Comparison of ENCODE assay signal across 18 cellular contexts in the genomic region with DNA sequence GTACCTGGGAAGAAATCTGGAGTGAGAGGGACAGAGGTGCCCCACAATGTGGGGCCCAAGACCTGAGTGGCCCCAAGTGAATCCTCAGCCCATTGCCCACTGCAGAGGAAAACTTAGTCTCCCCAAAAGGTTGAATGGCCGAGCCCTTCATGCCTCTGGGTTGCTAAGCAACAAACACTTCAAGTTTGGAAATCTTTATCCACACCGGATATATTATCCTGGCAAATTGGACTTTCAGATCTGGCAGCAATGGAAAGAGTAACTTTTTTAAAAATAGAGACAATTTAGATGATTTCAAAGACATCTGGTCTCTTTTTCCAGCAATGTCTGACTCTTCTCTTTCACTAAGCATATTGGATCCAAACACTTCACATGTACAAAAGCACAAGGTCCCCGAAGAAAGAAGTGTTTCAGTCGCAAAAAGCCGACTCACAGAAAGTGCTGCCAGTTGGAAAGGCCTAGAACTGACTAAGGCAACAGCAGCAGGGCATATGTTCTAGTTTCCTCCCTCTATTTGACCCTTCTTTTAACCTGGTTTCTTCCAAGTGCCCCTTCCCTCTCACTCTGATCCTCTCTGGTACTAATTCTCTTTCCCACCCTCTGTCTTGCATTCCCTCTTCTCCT.
DNase-seq lines count a peak whose midpoint lies in the region; ATAC-seq and TF ChIP-seq lines count a peak whose summit lies in the region.
"Had no signal": no experiment of that assay in that cellular context is flagged by ENCODE, and none has a peak within 500 bp of the region (broad histone marks: within the 10 kb centered on the region; RNA-seq: fewer than 3 reads in every experiment).

No MANE protein-coding gene starts in this region.

- no peaks in the 10 kb centered on the region for H4K20me1 ChIP-seq in GM23338 (replicated peaks; ENCODE audit: insufficient read depth)

- no peaks in the 10 kb centered on the region for H3K9me3 Mint-ChIP-seq in GM23338

- no peaks in the 10 kb centered on the region for H3F3A ChIP-seq in GM23338 (replicated peaks; ENCODE audit: low read depth)

- H3K4me1 ChIP-seq in GM23338 (ENCODE audit: insufficient read depth), result peaks cover 3% of the 10 kb centered on the region; the same call in 1 of the 2 replicates
- H3K4me1 ChIP-seq: prostate gland had no signal

- no peak overlapping the region for H3K27ac Mint-ChIP-seq in GM23338
- H3K27ac Mint-ChIP-seq: naive thymus-derived CD4-positive, alpha-beta T cell had no signal

- 0 out of 2 replicates have a peak overlapping the region, but pooled peaks have one; percentile 14 for H2AFZ ChIP-seq in GM23338

- H3K9me2 ChIP-seq in GM23338 (ENCODE audit: insufficient read depth), result no peaks in the 10 kb centered on the region

- TF ChIP-seq CTCF in GM23338 (conservative IDR thresholded peaks at IDR 0.05; ENCODE audit: low read depth in 2 of 2) (no peak), dorsolateral prefrontal cortex (IDR thresholded peaks at IDR 0.05 in 54 of 56, conservative IDR thresholded peaks at IDR 0.05 in 2 of 56; ENCODE audit: low read depth in 1 of 56, partially characterized antibody in 56 of 56) (no peak)

- no peak for ATAC-seq in GM23338
- ATAC-seq: naive thymus-derived CD4-positive, alpha-beta T cell had no signal

- H3K4me2 ChIP-seq in GM23338, result no peak overlapping the region

- H3K27me3 ChIP-seq in GM23338 (ENCODE audit: insufficient read depth) (no peaks in the 10 kb centered on the region), dorsolateral prefrontal cortex (no peaks in the 10 kb centered on the region), layer of hippocampus (ENCODE audit: control insufficient read depth, insufficient read depth, low read length) (no peaks in the 10 kb centered on the region)
- H3K27me3 ChIP-seq: transverse colon had no signal

- DNase-seq in GM23338 (ENCODE audit: low spot score) (no peak), dorsolateral prefrontal cortex (peak in 2 of 10 donors; percentile 50), pons (ENCODE audit: low spot score) (peak; percentile 34), T-helper 2 cell (no peak), SKM-1 (lab: John Stamatoyannopoulos, UW; ENCODE audit: unreplicated experiment) (no peak), NCI-H2196 (lab: John Stamatoyannopoulos, UW; ENCODE audit: unreplicated experiment) (no peak)
- DNase-seq in activated naive CD4-positive, alpha-beta T cell treated with Interleukin-2 at 50 U/mL for 16 hours, result no peak
- DNase-seq: ACHN; activated CD4-positive, alpha-beta T cell treated with anti-CD3 and anti-CD28 coated beads, Interleukin-2, amount 50 U/mL, for 1 hour; activated CD8-positive, alpha-beta memory T cell treated with anti-CD3 and anti-CD28 coated beads, Interleukin-2, amount 50 U/mL, for 48 hours; DMS79; naive thymus-derived CD4-positive, alpha-beta T cell; NCI-H1436 treated with DMSO at 0.1 percent for 48 hours; NCI-H226; stimulated activated CD4-positive, alpha-beta T cell treated with anti-CD3 and anti-CD28 coated beads, Interleukin-12 subunit alpha, Interleukin-12 subunit beta, amount 100 ng/mL, for 4 hours; transverse colon had no signal

- peaks cover 11% of the 10 kb centered on the region; the same call in 2 of the 3 replicates for H3K4me1 Mint-ChIP-seq in GM23338
- H3K4me1 Mint-ChIP-seq: naive thymus-derived CD4-positive, alpha-beta T cell had no signal

- no peak overlapping the region for H3K27ac ChIP-seq in GM23338 (ENCODE audit: low read depth)
- H3K27ac ChIP-seq in dorsolateral prefrontal cortex, result peak overlapping the region in 52 of 59 donors; percentile 23 to 88 (median 70)
- H3K27ac ChIP-seq in layer of hippocampus (ENCODE audit: low read depth, low read length), result peak overlapping the region; percentile 72
- H3K27ac ChIP-seq: prostate gland had no signal

- no peaks in the 10 kb centered on the region for H3K36me3 Mint-ChIP-seq in GM23338 (ENCODE audit: low read depth)
- H3K36me3 Mint-ChIP-seq: naive thymus-derived CD4-positive, alpha-beta T cell had no signal

- intact Hi-C loops in dorsolateral prefrontal cortex (cut with DNase I), result no loop called here

- no peak overlapping the region for H3K4me3 Mint-ChIP-seq in GM23338
- H3K4me3 Mint-ChIP-seq: naive thymus-derived CD4-positive, alpha-beta T cell had no signal

- H3K36me3 ChIP-seq in GM23338 (ENCODE audit: insufficient read depth), result no peaks in the 10 kb centered on the region
- H3K36me3 ChIP-seq: prostate gland, transverse colon had no signal

- no peaks in the 10 kb centered on the region for H3K79me2 ChIP-seq in GM23338 (replicated peaks; ENCODE audit: insufficient read depth)

- H3K27me3 Mint-ChIP-seq in GM23338 (ENCODE audit: insufficient read depth, low read depth, poor library complexity), result no peaks in the 10 kb centered on the region

- H3K4me3 ChIP-seq in GM23338, result no peak overlapping the region
- H3K4me3 ChIP-seq in dorsolateral prefrontal cortex, result no peak overlapping the region
- H3K4me3 ChIP-seq: prostate gland, transverse colon had no signal

TF ChIP-seq in GM23338, 12 proteins besides CTCF, POLR2A, EP300 and RAD21:
- TF ChIP-seq CREB1 (CRISPR knock-in tag; IDR thresholded peaks at IDR 0.05; ENCODE audit: low read depth), result no peak
- TF ChIP-seq JUNB (IDR thresholded peaks at IDR 0.05; ENCODE audit: unreplicated experiment), result no peak
- no peak for TF ChIP-seq EZH2phosphoT487 (IDR thresholded peaks at IDR 0.05; ENCODE audit: unreplicated experiment)
- TF ChIP-seq POLR2AphosphoS5 (IDR thresholded peaks at IDR 0.05; ENCODE audit: low read depth), result no peak
- TF ChIP-seq ZNF462 (CRISPR knock-in tag; IDR thresholded peaks at IDR 0.05), result no peak
- TF ChIP-seq ZNF114 (CRISPR knock-in tag; IDR thresholded peaks at IDR 0.05), result no peak
- no peak for TF ChIP-seq NANOG (IDR thresholded peaks at IDR 0.05; ENCODE audit: borderline replicate concordance)
